In genomic region chr5:95555553-95555952, GRCh38 we compare ENCODE assay signal across 8 cellular contexts. TPM values are rescaled to one million over a fixed set of nuclear protein-coding genes. Genes with fewer than 3 reads are reported as not detected.
DNase-seq lines count a peak whose midpoint lies in the region; ATAC-seq and TF ChIP-seq lines count a peak whose summit lies in the region.

No MANE protein-coding gene starts in this region.

- POLR2A ChIA-PET in WTC11 (lab: Charles Lee), result interaction anchor here (1.0 kb wide), 1 partner anchor 91 kb away, joined by 3 read pairs; the partner anchor contains the start of gene RFESD

- H3K9me3 ChIP-seq in sigmoid colon, result no peaks in the 10 kb centered on the region

- no peaks in the 10 kb centered on the region for H3K9me3 Mint-ChIP-seq in WTC11

- H3K4me3 Mint-ChIP-seq in WTC11, result peak overlapping the region; percentile 93

- H3K36me3 ChIP-seq in H7 (replicated peaks; ENCODE audit: control insufficient read depth, insufficient read depth, low read length) (peaks cover 2% of the 10 kb centered on the region), sigmoid colon (peaks cover 0 to under 1% (median 0%) of the 10 kb centered on the region in 4 donors)

- H3K36me3 Mint-ChIP-seq in WTC11, result peaks cover 8% of the 10 kb centered on the region

- no peak for TF ChIP-seq POLR2A in sigmoid colon (IDR thresholded peaks at IDR 0.05)

- no peak for TF ChIP-seq EP300 in sigmoid colon (IDR thresholded peaks at IDR 0.05)

- no peak for DNase-seq in H7
- no peak for DNase-seq in WTC11 (ENCODE audit: low spot score)
- peak; percentile 14 for DNase-seq in globus pallidus (ENCODE audit: low spot score)
- DNase-seq in sigmoid colon, result no peak
- DNase-seq in COLO829 (ENCODE audit: low spot score), result no peak
- DNase-seq in NCI-H187 (lab: John Stamatoyannopoulos, UW), result no peak

- peak overlapping the region; percentile 98 for H3K27ac Mint-ChIP-seq in WTC11

- H3K4me1 ChIP-seq in sigmoid colon, result peaks cover 0 to 28% (median 20%) of the 10 kb centered on the region in 4 donors

- intact Hi-C loops in sigmoid colon (cut with DNase I), result loop anchor here (5.0 to 10.0 kb wide), 3 partner anchors 92 to 409 kb away; partner anchors contain the start of genes ELL2 and RFESD

- H3K27me3 ChIP-seq in H7 (ENCODE audit: control insufficient read depth, insufficient read depth, low read length), result no peaks in the 10 kb centered on the region
- H3K27me3 ChIP-seq in sigmoid colon, result no peaks in the 10 kb centered on the region

- H3K4me1 Mint-ChIP-seq in WTC11, result peaks cover 20% of the 10 kb centered on the region

- WGBS in sigmoid colon, 2 donors, result 0% methylated on average over 9 of the region's 9 CpGs

- ATAC-seq in WTC11 (no peak), GM19324 (IDR thresholded peaks at IDR 0.05; ENCODE audit: low FRiP score, unreplicated experiment) (no peak), HG03521 (IDR thresholded peaks at IDR 0.05; ENCODE audit: unreplicated experiment) (no peak)

- peak overlapping the region; percentile 81 to 93 (median 90) for H3K27ac ChIP-seq in sigmoid colon

- peak overlapping the region; percentile 76 for H3K4me3 ChIP-seq in H7 (ENCODE audit: insufficient read depth, low read depth, low read length)
- H3K4me3 ChIP-seq in sigmoid colon, result peak overlapping the region; percentile 59 to 90 (median 74)

- TF ChIP-seq CTCF in WTC11 (IDR thresholded peaks at IDR 0.05) (no peak), sigmoid colon (IDR thresholded peaks at IDR 0.05) (no peak)

- no peaks in the 10 kb centered on the region; the same call in 1 of the 2 replicates for H3K27me3 Mint-ChIP-seq in WTC11 (ENCODE audit: low read depth)

- CTCF ChIA-PET in WTC11 (lab: Charles Lee), result interaction anchor here (1.0 kb wide), 1 partner anchor 44 kb away, joined by 3 read pairs; no protein-coding TSS in a partner anchor

TF ChIP-seq in WTC11, 78 proteins besides CTCF, POLR2A, EP300 and RAD21:
- TF ChIP-seq MYBL2 (CRISPR knock-in tag; IDR thresholded peaks at IDR 0.05) (no peak), HMGA2 (CRISPR knock-in tag; IDR thresholded peaks at IDR 0.05) (no peak)

RNA-seq across cellular contexts. Expression of gene ARSK, which starts 0.7 kb away (rescaled TPM):
- 13.6 and 17.6 TPM in 2 replicates for total RNA-seq in H7 (2014; rRNA removed; shearing (Covaris generic))
- total RNA-seq in WTC11 (2021) (12.8 to 15.1 TPM (median 15.1 TPM) in 3 replicates), sigmoid colon (10 to 100 TPM in 2 of 4 donors, 1 to 10 TPM in 2; 6.7 to 13.3 (median 9.9) TPM)
- polyA plus RNA-seq in sigmoid colon, result 1 to 10 TPM in 2 of 3 donors, under 1 TPM in 1; 0.60 to 3.0 (median 1.2) TPM

RNA-seq across cellular contexts. Expression of gene SKIC3, which starts 0.8 kb away (rescaled TPM):
- total RNA-seq in H7 (2014; rRNA removed; shearing (Covaris generic)), result 52.9 and 81.5 TPM in 2 replicates
- 65.9 to 70.5 TPM (median 69.0 TPM) in 3 replicates for total RNA-seq in WTC11 (2021)
- 100 to 1,000 TPM in 1 of 4 donors, 10 to 100 TPM in 3; 55.8 to 103 (median 71.3) TPM for total RNA-seq in sigmoid colon
- polyA plus RNA-seq in sigmoid colon, result 10 to 100 TPM in 1 of 3 donors, 1 to 10 TPM in 2; 7.2 to 20.9 (median 8.8) TPM
